ENCODE assay signal across 22 cellular contexts in the genomic region with DNA sequence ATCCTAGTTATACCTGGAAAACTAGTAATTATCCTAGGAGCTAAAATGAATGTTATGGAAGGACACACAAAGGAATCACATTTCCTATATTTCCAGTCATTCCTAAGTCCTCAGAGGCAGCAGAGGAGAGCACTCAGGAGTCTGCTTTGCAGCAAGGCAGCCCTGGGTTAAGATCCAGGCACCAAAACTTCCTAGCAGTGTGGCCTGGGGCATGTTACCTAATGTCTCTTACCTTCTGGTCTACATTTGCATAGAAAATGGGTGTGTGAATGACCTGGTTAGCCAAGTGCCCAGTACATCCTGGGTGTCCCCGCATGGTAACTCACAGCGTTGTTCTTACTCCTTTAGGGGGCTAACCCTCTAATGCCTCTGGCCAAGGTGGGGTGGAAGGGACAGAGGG.
"Had no signal": no experiment of that assay in that cellular context is flagged by ENCODE, and none has a peak within 500 bp of the region (broad histone marks: within the 10 kb centered on the region; RNA-seq: fewer than 3 reads in every experiment).

No MANE protein-coding gene starts in this region.

- H3K9me3 ChIP-seq: SJSA1 had no signal

- H3K4me3 ChIP-seq: SJSA1, SK-N-MC had no signal

- H3K36me3 ChIP-seq: SJSA1 had no signal

- H3K27ac ChIP-seq: SJSA1, SK-N-MC had no signal

- ATAC-seq: HepG2 had no signal

- DNase-seq: IMR-90, Karpas-422, KG1, MM.1S, MV-4-11, NCI-H1048, NCI-H1105, NCI-H1436 treated with DMSO at 0.1 percent for 48 hours, NCI-H1694 treated with DMSO at 0.1 percent for 48 hours, NCI-H1930, NCI-H2081, NCI-H2107, NCI-H2227 treated with DMSO at 0.1 percent for 48 hours, NCI-H524, NCI-H526 treated with DMSO at 0.1 percent for 48 hours, NCI-H774, Right ventricle myocardium superior, RPMI8226, SIG-M5 had no signal
